ENCODE assay signal across 1 cellular context in genomic region chr22:39534092-39534506, GRCh38.
TF ChIP-seq lines count a peak whose summit lies in the region.

No MANE protein-coding gene starts in this region.

TF ChIP-seq in HepG2, 621 proteins besides CTCF, POLR2A, EP300 and RAD21 (continued from another document and continues in another):
- TF ChIP-seq TIGD3 (CRISPR knock-in tag; IDR thresholded peaks at IDR 0.05; ENCODE audit: borderline replicate concordance) (no peak), NCOA5 (CRISPR knock-in tag; IDR thresholded peaks at IDR 0.05) (no peak), GTF2F1 (IDR thresholded peaks at IDR 0.05; ENCODE audit: low read length) (no peak), DMAP1 (CRISPR knock-in tag; IDR thresholded peaks at IDR 0.05) (no peak), KMT2A (CRISPR knock-in tag; IDR thresholded peaks at IDR 0.05) (no peak), MYNN (CRISPR knock-in tag; IDR thresholded peaks at IDR 0.05; ENCODE audit: low read depth) (no peak), SOX6 (IDR thresholded peaks at IDR 0.05) (no peak), SOX6 (CRISPR knock-in tag; IDR thresholded peaks at IDR 0.05) (peak; percentile 56), AHR (CRISPR knock-in tag; IDR thresholded peaks at IDR 0.05) (no peak), ZBTB44 (CRISPR knock-in tag; IDR thresholded peaks at IDR 0.05) (no peak), ATAD3A (CRISPR knock-in tag; IDR thresholded peaks at IDR 0.05) (no peak), TAF1 (CRISPR knock-in tag; IDR thresholded peaks at IDR 0.05) (peak; percentile 30; the same call in 1 of the 2 replicates), RARA (CRISPR knock-in tag; IDR thresholded peaks at IDR 0.05) (peak; percentile 18; the same call in 1 of the 2 replicates), ZNF530 (CRISPR knock-in tag; IDR thresholded peaks at IDR 0.05; ENCODE audit: low read depth) (no peak), ZNF354B (CRISPR knock-in tag; IDR thresholded peaks at IDR 0.05) (no peak), ZNF788 (CRISPR knock-in tag; IDR thresholded peaks at IDR 0.05; ENCODE audit: borderline replicate concordance) (0 out of 2 replicates have a peak, but pooled peaks have one; percentile 5), ZSCAN25 (CRISPR knock-in tag; IDR thresholded peaks at IDR 0.05) (no peak), ZNF792 (CRISPR knock-in tag; IDR thresholded peaks at IDR 0.05) (no peak), ZNF558 (CRISPR knock-in tag; IDR thresholded peaks at IDR 0.05; ENCODE audit: borderline replicate concordance) (no peak), ZNF672 (CRISPR knock-in tag; IDR thresholded peaks at IDR 0.05) (no peak), ZBTB7A (CRISPR knock-in tag; IDR thresholded peaks at IDR 0.05) (0 out of 2 replicates have a peak, but pooled peaks have one; percentile 78), HIVEP1 (CRISPR knock-in tag; IDR thresholded peaks at IDR 0.05) (no peak), SOX5 (CRISPR knock-in tag; IDR thresholded peaks at IDR 0.05; ENCODE audit: borderline replicate concordance) (no peak), ZNF720 (CRISPR knock-in tag; IDR thresholded peaks at IDR 0.05) (no peak), ELF3 (CRISPR knock-in tag; IDR thresholded peaks at IDR 0.05) (no peak; the same call in 1 of the 2 replicates), MBNL3 (CRISPR knock-in tag; conservative IDR thresholded peaks at IDR 0.05) (no peak), GATA4 (IDR thresholded peaks at IDR 0.05; ENCODE audit: borderline replicate concordance, low read depth) (no peak), MLLT10 (CRISPR knock-in tag; IDR thresholded peaks at IDR 0.05) (no peak), ZNF549 (CRISPR knock-in tag; IDR thresholded peaks at IDR 0.05) (no peak), MAFG (CRISPR knock-in tag; IDR thresholded peaks at IDR 0.05) (no peak), PRMT3 (CRISPR knock-in tag; IDR thresholded peaks at IDR 0.05; ENCODE audit: borderline replicate concordance, low read depth) (no peak), TCF7 (IDR thresholded peaks at IDR 0.05; ENCODE audit: low read depth) (no peak), SRSF1 (optimal IDR thresholded peaks at IDR 0.05; ENCODE audit: low read depth, low read length) (no peak), ATF6 (CRISPR knock-in tag; conservative IDR thresholded peaks at IDR 0.05) (no peak), RBFOX2 (IDR thresholded peaks at IDR 0.05; ENCODE audit: low read depth, low read length) (no peak), ZNF234 (CRISPR knock-in tag; conservative IDR thresholded peaks at IDR 0.05) (no peak), FOXM1 (CRISPR knock-in tag; IDR thresholded peaks at IDR 0.05) (no peak), ARNT2 (CRISPR knock-in tag; IDR thresholded peaks at IDR 0.05; ENCODE audit: low read depth) (no peak), IRF2 (CRISPR knock-in tag; IDR thresholded peaks at IDR 0.05) (0 out of 2 replicates have a peak, but pooled peaks have one; percentile 22), NR2F6 (IDR thresholded peaks at IDR 0.05) (peak; percentile 60; the same call in 1 of the 2 replicates), NR2F6 (CRISPR knock-in tag; IDR thresholded peaks at IDR 0.05) (peak; percentile 71), MED13 (CRISPR knock-in tag; IDR thresholded peaks at IDR 0.05) (no peak), NR1H2 (CRISPR knock-in tag; IDR thresholded peaks at IDR 0.05; ENCODE audit: borderline replicate concordance, low read depth) (no peak), ELF4 (CRISPR knock-in tag; IDR thresholded peaks at IDR 0.05; ENCODE audit: borderline replicate concordance) (no peak), MTERF4 (CRISPR knock-in tag; IDR thresholded peaks at IDR 0.05) (no peak), AKAP8 (CRISPR knock-in tag; IDR thresholded peaks at IDR 0.05) (no peak), ZKSCAN5 (CRISPR knock-in tag; IDR thresholded peaks at IDR 0.05) (no peak), PHB2 (IDR thresholded peaks at IDR 0.05; ENCODE audit: partially characterized antibody) (no peak), ZNF790 (CRISPR knock-in tag; IDR thresholded peaks at IDR 0.05; ENCODE audit: borderline replicate concordance) (no peak), ZBTB7B (CRISPR knock-in tag; IDR thresholded peaks at IDR 0.05) (peak; percentile 89), RARG (CRISPR knock-in tag; IDR thresholded peaks at IDR 0.05; ENCODE audit: low read depth) (no peak)
- TF ChIP-seq, protein P1, sequence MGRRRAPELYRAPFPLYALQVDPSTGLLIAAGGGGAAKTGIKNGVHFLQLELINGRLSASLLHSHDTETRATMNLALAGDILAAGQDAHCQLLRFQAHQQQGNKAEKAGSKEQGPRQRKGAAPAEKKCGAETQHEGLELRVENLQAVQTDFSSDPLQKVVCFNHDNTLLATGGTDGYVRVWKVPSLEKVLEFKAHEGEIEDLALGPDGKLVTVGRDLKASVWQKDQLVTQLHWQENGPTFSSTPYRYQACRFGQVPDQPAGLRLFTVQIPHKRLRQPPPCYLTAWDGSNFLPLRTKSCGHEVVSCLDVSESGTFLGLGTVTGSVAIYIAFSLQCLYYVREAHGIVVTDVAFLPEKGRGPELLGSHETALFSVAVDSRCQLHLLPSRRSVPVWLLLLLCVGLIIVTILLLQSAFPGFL (CRISPR knock-in tag; IDR thresholded peaks at IDR 0.05) = no peak
- TF ChIP-seq, protein P2, sequence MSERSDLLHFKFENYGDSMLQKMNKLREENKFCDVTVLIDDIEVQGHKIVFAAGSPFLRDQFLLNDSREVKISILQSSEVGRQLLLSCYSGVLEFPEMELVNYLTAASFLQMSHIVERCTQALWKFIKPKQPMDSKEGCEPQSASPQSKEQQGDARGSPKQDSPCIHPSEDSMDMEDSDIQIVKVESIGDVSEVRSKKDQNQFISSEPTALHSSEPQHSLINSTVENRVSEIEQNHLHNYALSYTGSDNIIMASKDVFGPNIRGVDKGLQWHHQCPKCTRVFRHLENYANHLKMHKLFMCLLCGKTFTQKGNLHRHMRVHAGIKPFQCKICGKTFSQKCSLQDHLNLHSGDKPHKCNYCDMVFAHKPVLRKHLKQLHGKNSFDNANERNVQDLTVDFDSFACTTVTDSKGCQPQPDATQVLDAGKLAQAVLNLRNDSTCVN (CRISPR knock-in tag; IDR thresholded peaks at IDR 0.05; ENCODE audit: borderline replicate concordance) = peak; percentile 45; the same call in 1 of the 2 replicates
- TF ChIP-seq, protein P3, sequence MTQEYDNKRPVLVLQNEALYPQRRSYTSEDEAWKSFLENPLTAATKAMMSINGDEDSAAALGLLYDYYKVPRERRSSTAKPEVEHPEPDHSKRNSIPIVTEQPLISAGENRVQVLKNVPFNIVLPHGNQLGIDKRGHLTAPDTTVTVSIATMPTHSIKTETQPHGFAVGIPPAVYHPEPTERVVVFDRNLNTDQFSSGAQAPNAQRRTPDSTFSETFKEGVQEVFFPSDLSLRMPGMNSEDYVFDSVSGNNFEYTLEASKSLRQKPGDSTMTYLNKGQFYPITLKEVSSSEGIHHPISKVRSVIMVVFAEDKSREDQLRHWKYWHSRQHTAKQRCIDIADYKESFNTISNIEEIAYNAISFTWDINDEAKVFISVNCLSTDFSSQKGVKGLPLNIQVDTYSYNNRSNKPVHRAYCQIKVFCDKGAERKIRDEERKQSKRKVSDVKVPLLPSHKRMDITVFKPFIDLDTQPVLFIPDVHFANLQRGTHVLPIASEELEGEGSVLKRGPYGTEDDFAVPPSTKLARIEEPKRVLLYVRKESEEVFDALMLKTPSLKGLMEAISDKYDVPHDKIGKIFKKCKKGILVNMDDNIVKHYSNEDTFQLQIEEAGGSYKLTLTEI (CRISPR knock-in tag; conservative IDR thresholded peaks at IDR 0.05) = no peak
- TF ChIP-seq, protein P4, sequence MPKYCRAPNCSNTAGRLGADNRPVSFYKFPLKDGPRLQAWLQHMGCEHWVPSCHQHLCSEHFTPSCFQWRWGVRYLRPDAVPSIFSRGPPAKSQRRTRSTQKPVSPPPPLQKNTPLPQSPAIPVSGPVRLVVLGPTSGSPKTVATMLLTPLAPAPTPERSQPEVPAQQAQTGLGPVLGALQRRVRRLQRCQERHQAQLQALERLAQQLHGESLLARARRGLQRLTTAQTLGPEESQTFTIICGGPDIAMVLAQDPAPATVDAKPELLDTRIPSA (CRISPR knock-in tag; IDR thresholded peaks at IDR 0.05; ENCODE audit: borderline replicate concordance) = no peak
- TF ChIP-seq, protein P5, sequence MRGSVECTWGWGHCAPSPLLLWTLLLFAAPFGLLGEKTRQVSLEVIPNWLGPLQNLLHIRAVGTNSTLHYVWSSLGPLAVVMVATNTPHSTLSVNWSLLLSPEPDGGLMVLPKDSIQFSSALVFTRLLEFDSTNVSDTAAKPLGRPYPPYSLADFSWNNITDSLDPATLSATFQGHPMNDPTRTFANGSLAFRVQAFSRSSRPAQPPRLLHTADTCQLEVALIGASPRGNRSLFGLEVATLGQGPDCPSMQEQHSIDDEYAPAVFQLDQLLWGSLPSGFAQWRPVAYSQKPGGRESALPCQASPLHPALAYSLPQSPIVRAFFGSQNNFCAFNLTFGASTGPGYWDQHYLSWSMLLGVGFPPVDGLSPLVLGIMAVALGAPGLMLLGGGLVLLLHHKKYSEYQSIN (CRISPR knock-in tag; IDR thresholded peaks at IDR 0.05; ENCODE audit: borderline replicate concordance) = no peak
- TF ChIP-seq, protein P6, sequence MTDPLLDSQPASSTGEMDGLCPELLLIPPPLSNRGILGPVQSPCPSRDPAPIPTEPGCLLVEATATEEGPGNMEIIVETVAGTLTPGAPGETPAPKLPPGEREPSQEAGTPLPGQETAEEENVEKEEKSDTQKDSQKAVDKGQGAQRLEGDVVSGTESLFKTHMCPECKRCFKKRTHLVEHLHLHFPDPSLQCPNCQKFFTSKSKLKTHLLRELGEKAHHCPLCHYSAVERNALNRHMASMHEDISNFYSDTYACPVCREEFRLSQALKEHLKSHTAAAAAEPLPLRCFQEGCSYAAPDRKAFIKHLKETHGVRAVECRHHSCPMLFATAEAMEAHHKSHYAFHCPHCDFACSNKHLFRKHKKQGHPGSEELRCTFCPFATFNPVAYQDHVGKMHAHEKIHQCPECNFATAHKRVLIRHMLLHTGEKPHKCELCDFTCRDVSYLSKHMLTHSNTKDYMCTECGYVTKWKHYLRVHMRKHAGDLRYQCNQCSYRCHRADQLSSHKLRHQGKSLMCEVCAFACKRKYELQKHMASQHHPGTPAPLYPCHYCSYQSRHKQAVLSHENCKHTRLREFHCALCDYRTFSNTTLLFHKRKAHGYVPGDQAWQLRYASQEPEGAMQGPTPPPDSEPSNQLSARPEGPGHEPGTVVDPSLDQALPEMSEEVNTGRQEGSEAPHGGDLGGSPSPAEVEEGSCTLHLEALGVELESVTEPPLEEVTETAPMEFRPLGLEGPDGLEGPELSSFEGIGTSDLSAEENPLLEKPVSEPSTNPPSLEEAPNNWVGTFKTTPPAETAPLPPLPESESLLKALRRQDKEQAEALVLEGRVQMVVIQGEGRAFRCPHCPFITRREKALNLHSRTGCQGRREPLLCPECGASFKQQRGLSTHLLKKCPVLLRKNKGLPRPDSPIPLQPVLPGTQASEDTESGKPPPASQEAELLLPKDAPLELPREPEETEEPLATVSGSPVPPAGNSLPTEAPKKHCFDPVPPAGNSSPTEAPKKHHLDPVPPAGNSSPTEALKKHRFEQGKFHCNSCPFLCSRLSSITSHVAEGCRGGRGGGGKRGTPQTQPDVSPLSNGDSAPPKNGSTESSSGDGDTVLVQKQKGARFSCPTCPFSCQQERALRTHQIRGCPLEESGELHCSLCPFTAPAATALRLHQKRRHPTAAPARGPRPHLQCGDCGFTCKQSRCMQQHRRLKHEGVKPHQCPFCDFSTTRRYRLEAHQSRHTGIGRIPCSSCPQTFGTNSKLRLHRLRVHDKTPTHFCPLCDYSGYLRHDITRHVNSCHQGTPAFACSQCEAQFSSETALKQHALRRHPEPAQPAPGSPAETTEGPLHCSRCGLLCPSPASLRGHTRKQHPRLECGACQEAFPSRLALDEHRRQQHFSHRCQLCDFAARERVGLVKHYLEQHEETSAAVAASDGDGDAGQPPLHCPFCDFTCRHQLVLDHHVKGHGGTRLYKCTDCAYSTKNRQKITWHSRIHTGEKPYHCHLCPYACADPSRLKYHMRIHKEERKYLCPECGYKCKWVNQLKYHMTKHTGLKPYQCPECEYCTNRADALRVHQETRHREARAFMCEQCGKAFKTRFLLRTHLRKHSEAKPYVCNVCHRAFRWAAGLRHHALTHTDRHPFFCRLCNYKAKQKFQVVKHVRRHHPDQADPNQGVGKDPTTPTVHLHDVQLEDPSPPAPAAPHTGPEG (CRISPR knock-in tag; IDR thresholded peaks at IDR 0.05) = no peak
